17 cellular contexts compared by ENCODE assay signal in the genomic region with DNA sequence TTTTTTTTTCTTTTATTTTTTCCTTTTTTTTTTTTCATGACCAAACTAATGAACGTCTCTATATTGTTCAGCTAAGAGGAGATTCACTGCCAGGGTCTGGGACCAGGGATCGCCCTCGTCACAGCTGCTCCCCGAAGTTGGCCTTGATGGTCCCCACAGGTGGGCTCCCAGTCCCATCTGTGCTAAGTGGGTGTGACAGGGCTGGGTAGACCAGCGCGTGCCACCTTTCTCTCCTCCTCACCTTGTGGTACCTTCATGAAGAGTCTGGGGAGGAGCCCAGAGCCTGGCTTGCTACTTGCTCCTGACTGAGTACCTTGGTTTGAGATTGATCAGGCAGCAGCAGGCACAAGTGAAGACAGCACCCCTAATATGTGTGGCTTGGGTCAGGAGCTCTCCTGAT. TPM values are rescaled to one million over a fixed set of nuclear protein-coding genes. Genes with fewer than 3 reads are reported as not detected.
"Had no signal": no experiment of that assay in that cellular context is flagged by ENCODE, and none has a peak within 500 bp of the region (broad histone marks: within the 10 kb centered on the region; RNA-seq: fewer than 3 reads in every experiment).

No MANE protein-coding gene starts in this region.

- H3K9me3 ChIP-seq: suprapubic skin had no signal

- H3K27ac ChIP-seq: coronary artery, parathyroid adenoma, suprapubic skin had no signal

- H3K36me3 ChIP-seq: suprapubic skin had no signal

- H3K4me3 ChIP-seq: coronary artery, suprapubic skin had no signal

- H3K4me1 ChIP-seq: parathyroid adenoma had no signal

- DNase-seq: activated CD4-positive, alpha-beta T cell treated with anti-CD3 and anti-CD28 coated beads, Interleukin-2, amount 50 U/mL, for 4 hours; activated CD4-positive, CD25-positive, alpha-beta regulatory T cell treated with anti-CD3 and anti-CD28 coated beads, Interleukin-2, amount 50 U/mL, for 72 hours; activated CD8-positive, alpha-beta memory T cell treated with anti-CD3 and anti-CD28 coated beads, Interleukin-2, amount 10 ng/mL, durations not matched to agents 7 days and 5 days; activated effector memory CD4-positive, alpha-beta T cell treated with Interleukin-2 at 50 U/mL for 16 hours; activated T-cell treated with anti-CD3 and anti-CD28 coated beads, Interleukin-2, amount 50 U/mL, for 24 hours; caudate nucleus; effector CD8-positive, alpha-beta T cell; hypothalamus; immature natural killer cell; left colon; mesendoderm; naive B cell; T-helper 2 cell had no signal

- ATAC-seq: activated CD8-positive, alpha-beta memory T cell treated with anti-CD3 and anti-CD28 coated beads, Interleukin-2, amount 10 ng/mL, durations not matched to agents 7 days and 5 days; left colon; stimulated activated effector memory CD8-positive, alpha-beta T cell treated with anti-CD3 and anti-CD28 coated beads, Interleukin-12 subunit alpha, Interleukin-12 subunit beta, amount 100 ng/mL, for 72 hours had no signal

RNA-seq across cellular contexts. Expression of gene FOXF1, which starts 6.5 kb away (rescaled TPM):
- total RNA-seq: activated CD8-positive, alpha-beta memory T cell treated with anti-CD3 and anti-CD28 coated beads, Interleukin-2, amount 10 ng/mL, durations not matched to agents 7 days and 5 days had no signal
- polyA plus RNA-seq: immature natural killer cell had no signal
